ENCODE assay signal across 1 cellular context in the genomic region with DNA sequence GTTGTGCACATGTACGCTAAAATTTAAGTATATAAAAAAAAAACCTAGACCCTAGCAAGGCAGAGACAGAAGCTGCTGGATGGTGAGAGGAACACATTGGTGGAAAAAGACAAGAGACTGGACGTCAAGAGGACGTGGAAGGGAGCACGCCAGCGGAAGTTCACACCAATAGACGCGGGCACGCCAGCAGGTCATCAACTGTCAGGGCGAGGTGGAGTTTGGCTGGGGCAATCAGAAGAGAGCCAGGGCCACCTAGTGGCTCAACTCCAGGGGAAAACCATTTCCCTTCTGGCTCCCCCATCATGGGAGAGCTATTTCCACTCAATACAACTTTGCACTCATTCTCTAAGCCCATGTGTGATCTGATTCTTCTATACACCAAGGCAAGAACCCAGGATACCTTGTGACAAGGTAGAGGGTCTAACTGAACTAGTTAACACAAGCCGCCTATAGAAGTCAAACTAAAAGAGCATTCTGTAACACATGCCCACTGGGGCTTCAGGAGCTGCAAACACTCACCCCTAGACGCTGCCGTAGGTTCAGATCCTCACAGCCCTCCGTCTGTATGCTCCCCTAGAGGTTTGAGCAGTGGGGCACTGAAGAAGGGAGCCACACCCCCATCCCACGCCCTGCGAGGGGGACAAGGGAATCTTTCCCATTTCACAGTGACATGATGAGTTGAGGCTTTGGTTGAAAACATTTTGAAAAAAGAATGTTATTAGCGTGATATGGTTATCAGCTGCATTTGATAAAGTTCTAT.
TF ChIP-seq lines count a peak whose summit lies in the region.

No MANE protein-coding gene starts in this region.

TF ChIP-seq in H1, 55 proteins besides CTCF, POLR2A, EP300 and RAD21:
- TF ChIP-seq SIRT6 (IDR thresholded peaks at IDR 0.05; ENCODE audit: low read length) (no peak), EGR1 (IDR thresholded peaks at IDR 0.05; ENCODE audit: borderline replicate concordance, low read depth, low read length) (no peak), SP1 (IDR thresholded peaks at IDR 0.05; ENCODE audit: low read depth, low read length) (no peak), POLR2AphosphoS5 (IDR thresholded peaks at IDR 0.05; ENCODE audit: low read depth, low read length) (no peak), NRF1 (IDR thresholded peaks at IDR 0.05; ENCODE audit: low read depth, low read length) (no peak), CEBPB (IDR thresholded peaks at IDR 0.05; ENCODE audit: low read depth, low read length) (no peak), CTBP2 (IDR thresholded peaks at IDR 0.05; ENCODE audit: borderline replicate concordance, insufficient read depth, insufficient read length, low read length) (no peak), GABPA (IDR thresholded peaks at IDR 0.05; ENCODE audit: borderline replicate concordance, insufficient read depth, low read length) (no peak), JUND (IDR thresholded peaks at IDR 0.05; ENCODE audit: low read length) (no peak), SIN3A (conservative IDR thresholded peaks at IDR 0.05 in 1 of 2, IDR thresholded peaks at IDR 0.05 in 1 of 2; ENCODE audit: low read depth in 1 of 2, low read length in 2 of 2) (no peak), E2F6 (IDR thresholded peaks at IDR 0.05) (peak; percentile 64), MAFK (IDR thresholded peaks at IDR 0.05; ENCODE audit: low read depth, low read length) (no peak), SP4 (IDR thresholded peaks at IDR 0.05; ENCODE audit: low read length) (no peak), SIX5 (IDR thresholded peaks at IDR 0.05; ENCODE audit: low read depth, low read length) (no peak), SP2 (IDR thresholded peaks at IDR 0.05; ENCODE audit: low read length) (no peak), YY1 (IDR thresholded peaks at IDR 0.05; ENCODE audit: low read depth, low read length) (peak; percentile 57), RFX5 (IDR thresholded peaks at IDR 0.05; ENCODE audit: borderline replicate concordance, low read depth, low read length) (no peak)
- TF ChIP-seq, protein P1, sequence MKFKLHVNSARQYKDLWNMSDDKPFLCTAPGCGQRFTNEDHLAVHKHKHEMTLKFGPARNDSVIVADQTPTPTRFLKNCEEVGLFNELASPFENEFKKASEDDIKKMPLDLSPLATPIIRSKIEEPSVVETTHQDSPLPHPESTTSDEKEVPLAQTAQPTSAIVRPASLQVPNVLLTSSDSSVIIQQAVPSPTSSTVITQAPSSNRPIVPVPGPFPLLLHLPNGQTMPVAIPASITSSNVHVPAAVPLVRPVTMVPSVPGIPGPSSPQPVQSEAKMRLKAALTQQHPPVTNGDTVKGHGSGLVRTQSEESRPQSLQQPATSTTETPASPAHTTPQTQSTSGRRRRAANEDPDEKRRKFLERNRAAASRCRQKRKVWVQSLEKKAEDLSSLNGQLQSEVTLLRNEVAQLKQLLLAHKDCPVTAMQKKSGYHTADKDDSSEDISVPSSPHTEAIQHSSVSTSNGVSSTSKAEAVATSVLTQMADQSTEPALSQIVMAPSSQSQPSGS (IDR thresholded peaks at IDR 0.05; ENCODE audit: low read length), result no peak
- TF ChIP-seq, protein P2, sequence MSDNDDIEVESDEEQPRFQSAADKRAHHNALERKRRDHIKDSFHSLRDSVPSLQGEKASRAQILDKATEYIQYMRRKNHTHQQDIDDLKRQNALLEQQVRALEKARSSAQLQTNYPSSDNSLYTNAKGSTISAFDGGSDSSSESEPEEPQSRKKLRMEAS (IDR thresholded peaks at IDR 0.05), result peak; percentile 75; the same call in 1 of the 2 replicates
